ENCODE assay signal across 24 cellular contexts in the genomic region with DNA sequence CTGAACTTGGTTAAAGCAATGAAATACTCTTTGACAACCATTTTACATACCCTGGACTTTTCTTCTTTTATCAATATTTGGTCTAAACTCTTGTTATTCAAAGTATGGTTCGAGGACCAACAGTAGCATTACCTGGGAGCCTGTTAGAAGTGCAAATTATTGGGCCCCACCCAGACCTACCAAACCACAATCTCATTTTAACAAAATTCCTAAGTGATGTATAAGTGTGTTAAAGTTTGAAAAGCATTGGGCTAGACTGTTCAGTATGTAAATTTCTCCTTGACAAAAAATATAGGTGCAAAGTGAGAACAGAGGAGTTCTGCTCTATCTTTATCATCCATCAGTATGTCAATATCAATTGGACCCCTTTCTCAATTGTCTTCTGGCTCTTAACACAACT.
"Had no signal": no experiment of that assay in that cellular context is flagged by ENCODE, and none has a peak within 500 bp of the region (broad histone marks: within the 10 kb centered on the region; RNA-seq: fewer than 3 reads in every experiment).

No MANE protein-coding gene starts in this region.

- H3K9me3 ChIP-seq: ovary, psoas muscle, right lobe of liver, sigmoid colon, stomach, thoracic aorta, thyroid gland, tibial nerve, upper lobe of left lung, vagina had no signal

- H2AFZ ChIP-seq: neural progenitor cell, parathyroid adenoma had no signal

- ATAC-seq: psoas muscle; right cardiac atrium; right lobe of liver; stimulated activated effector memory CD8-positive, alpha-beta T cell treated with anti-CD3 and anti-CD28 coated beads, Interleukin-12 subunit alpha, Interleukin-12 subunit beta, amount 100 ng/mL, for 72 hours; stimulated activated naive B cell treated with anti-CD40 and anti-IgM and Interleukin-4, amounts not matched to agents 10 μg/mL and 1 μg/mL and 100 μg/mL, for 72 hours had no signal

- H3K27ac ChIP-seq: neural progenitor cell, ovary, parathyroid adenoma, psoas muscle, right lobe of liver, sigmoid colon, stomach, thoracic aorta, thyroid gland, tibial nerve, upper lobe of left lung, vagina had no signal

- H3K4me2 ChIP-seq: neural progenitor cell had no signal

- FAIRE-seq: small intestine, urothelium cell line had no signal

- H3K4me1 ChIP-seq: neural progenitor cell, parathyroid adenoma, psoas muscle, right lobe of liver, sigmoid colon, stomach, thyroid gland, tibial nerve, upper lobe of left lung, vagina had no signal

- DNase-seq: occipital lobe; ovary; posterior cingulate gyrus; psoas muscle; right cardiac atrium; right lobe of liver; sigmoid colon; small intestine; stimulated activated CD4-positive, alpha-beta T cell treated with anti-CD3 and anti-CD28 coated beads, Interleukin-15, amount 100 ng/mL, for 24 hours; stimulated activated CD4-positive, alpha-beta T cell treated with anti-CD3 and anti-CD28 coated beads, Interleukin-2, amount 100 ng/mL, for 24 hours; stimulated activated CD4-positive, alpha-beta T cell treated with anti-CD3 and anti-CD28 coated beads, Interleukin-2, amount 100 ng/mL, for 48 hours; stimulated activated CD4-positive, alpha-beta T cell treated with anti-CD3 and anti-CD28 coated beads, Interleukin-4, amount 100 ng/mL, for 24 hours; stimulated activated naive B cell treated with anti-CD40 and anti-IgM and Interleukin-4, amounts not matched to agents 10 μg/mL and 1 μg/mL and 100 μg/mL, for 72 hours; stimulated activated naive CD4-positive, alpha-beta T cell treated with Interleukin-2 at 50 U/mL for 16 hours; stomach; thyroid gland; upper lobe of left lung had no signal

- H3K4me3 ChIP-seq: neural progenitor cell, ovary, psoas muscle, right lobe of liver, sigmoid colon, stomach, thoracic aorta, thyroid gland, tibial nerve, upper lobe of left lung, vagina had no signal

- H3K27me3 ChIP-seq: neural progenitor cell, ovary, right lobe of liver, sigmoid colon, stomach, thyroid gland, tibial nerve, upper lobe of left lung, vagina had no signal

- H3K36me3 ChIP-seq: neural progenitor cell, ovary, right lobe of liver, sigmoid colon, stomach, thoracic aorta, thyroid gland, tibial nerve, upper lobe of left lung, vagina had no signal

- H3K79me2 ChIP-seq: parathyroid adenoma had no signal
